In the genomic region with DNA sequence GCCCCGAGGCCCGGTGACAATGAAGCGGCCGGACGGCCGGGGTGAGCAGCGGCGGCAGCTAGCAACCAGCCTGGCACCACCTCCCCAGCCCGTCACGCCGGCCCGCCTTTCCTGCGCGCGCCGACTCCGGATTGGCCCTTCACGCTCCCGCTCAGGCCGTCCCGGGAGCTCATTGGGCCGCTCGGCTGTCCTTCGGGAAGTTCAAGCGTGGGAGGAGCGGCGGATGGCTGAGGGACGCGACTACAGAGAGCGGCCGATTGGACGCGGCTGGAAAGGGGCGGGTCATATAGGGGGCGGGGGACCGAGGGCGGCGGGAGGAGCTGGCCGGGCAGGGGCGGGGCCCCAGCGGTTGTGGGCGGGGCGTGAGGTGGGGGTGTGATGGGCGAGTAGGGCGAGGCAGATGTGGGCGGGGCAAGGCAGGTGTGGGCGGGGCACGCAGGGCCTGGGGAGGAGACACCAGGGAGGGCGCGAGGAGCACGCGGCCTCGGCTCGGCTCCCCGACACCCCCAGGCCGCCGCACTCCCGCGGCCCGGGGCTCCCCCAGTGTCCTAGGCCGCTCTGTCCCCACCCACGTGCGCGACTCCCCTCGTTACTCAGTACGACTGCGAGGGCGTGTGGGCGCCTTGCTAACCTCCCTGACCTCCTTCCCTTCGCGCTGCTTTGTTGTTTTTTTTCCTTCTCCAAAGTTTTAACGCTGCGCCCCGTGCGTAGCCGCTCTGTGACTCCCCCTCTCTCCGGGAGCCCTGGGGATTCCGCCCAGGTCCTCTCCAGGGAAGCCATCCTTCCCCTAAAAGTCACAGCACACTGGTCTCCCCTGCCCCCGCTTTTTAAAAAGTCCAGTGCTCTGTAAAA, we compare ENCODE assay signal across 8 cellular contexts. TPM values are rescaled to one million over a fixed set of nuclear protein-coding genes. Genes with fewer than 3 reads are reported as not detected.
DNase-seq lines count a peak whose midpoint lies in the region; ATAC-seq and TF ChIP-seq lines count a peak whose summit lies in the region.

Gene CEP131, minus strand, starts transcription at position 60 of the 852 bp plus-strand sequence. CDS start 2,909 bp downstream, outside the sequence.

- POLR2A ChIA-PET in PC-9 (lab: Charles Lee; ENCODE audit: unreplicated experiment): interaction anchor here (0.6 to 1.2 kb wide), 7 partner anchors 15 to 769 kb away, joined by 3 to 8 read pairs (median 5); partner anchors contain the start of genes BAHCC1 and CHMP6

- CTCF ChIA-PET in PC-9 (lab: Charles Lee): interaction anchor here (0.5 to 0.7 kb wide), 5 partner anchors 69 to 635 kb away, joined by 3 to 15 read pairs (median 3); no protein-coding TSS in a partner anchor

- H3K79me2 ChIP-seq in PC-9 (ENCODE audit: low read depth): no peaks in the 10 kb centered on the region

- H3K4me3 ChIP-seq in PC-9: peak within 1 kb of the TSS; percentile 81
- peak within 1 kb of the TSS; percentile 67 to 79 for H3K4me3 ChIP-seq in mucosa of rectum (ENCODE audit: low read length in 2 of 2)

- H3K4me2 ChIP-seq in PC-9: peak within 1 kb of the TSS; percentile 87

- 0 out of 2 replicates have a peak, but pooled peaks cover 9% of the 10 kb centered on the region for H3K4me1 ChIP-seq in PC-9 (replicated peaks; ENCODE audit: insufficient read depth)
- peaks cover 18 to 21% of the 10 kb centered on the region in 2 donors for H3K4me1 ChIP-seq in mucosa of rectum (ENCODE audit: control insufficient read depth in 2 of 2, insufficient read depth in 2 of 2, low read length in 2 of 2)

- H4K20me1 ChIP-seq in PC-9 (ENCODE audit: insufficient read depth): no peaks in the 10 kb centered on the region

- H3K9me2 ChIP-seq in PC-9 (ENCODE audit: insufficient read depth): no peaks in the 10 kb centered on the region

- TF ChIP-seq CTCF in PC-9 (conservative IDR thresholded peaks at IDR 0.05): no peak

- intact Hi-C loops in PC-9 (cut with micrococcal nuclease; ENCODE audit: unreplicated experiment): loop anchor here (5.0 kb wide), 2 partner anchors 221 to 236 kb away; no protein-coding TSS in a partner anchor

- no peaks in the 10 kb centered on the region; the same call in 1 of the 2 replicates for H3F3A ChIP-seq in PC-9 (ENCODE audit: insufficient read depth, low read depth)

- DNase-seq in DMS153 treated with DMSO at 0.1 percent for 48 hours (lab: John Stamatoyannopoulos, UW; ENCODE audit: unreplicated experiment) (peak; percentile 96), KBM-7 (peak; percentile 97), PC-9 (peak; percentile 87 to 100), erythroblast (lab: John Stamatoyannopoulos, UW) (peak; percentile 99)
- DNase-seq in activated T-cell treated with anti-CD3 and anti-CD28 coated beads, Interleukin-2, amount 50 U/mL, for 1 hour: peak; percentile 100
- DNase-seq in stimulated activated CD8-positive, alpha-beta memory T cell treated with anti-CD3 and anti-CD28 coated beads, Interleukin-4, amount 100 ng/mL, for 4 hours (ENCODE audit: low read depth in 2 of 2, low spot score in 1 of 2): peak; percentile 98 to 99

- no TSS peak for BruUV-seq in PC-9 (replicated peaks; lab: Mats Ljungman, UMichigan)

- peak within 1 kb of the TSS; percentile 52 to 82 for H3K9ac ChIP-seq in mucosa of rectum (ENCODE audit: low read depth in 1 of 2, low read length in 2 of 2)

- peak within 1 kb of the TSS; percentile 86 for H2AFZ ChIP-seq in PC-9

- no peaks in the 10 kb centered on the region for H3K27me3 ChIP-seq in PC-9 (ENCODE audit: insufficient read depth, low read depth)
- no peaks in the 10 kb centered on the region for H3K27me3 ChIP-seq in mucosa of rectum (ENCODE audit: control insufficient read depth in 2 of 2, insufficient read depth in 2 of 2, low read length in 2 of 2)

- H3K36me3 ChIP-seq in PC-9 (ENCODE audit: low read depth) (no peaks in the 10 kb centered on the region), mucosa of rectum (ENCODE audit: control insufficient read depth in 2 of 2, insufficient read depth in 2 of 2, low read length in 2 of 2) (no peaks in the 10 kb centered on the region)

- ATAC-seq in GM21723 (IDR thresholded peaks at IDR 0.05; ENCODE audit: unreplicated experiment): peak; percentile 89

- peak; percentile 21 for TF ChIP-seq POLR2A in erythroblast (IDR thresholded peaks at IDR 0.05; ENCODE audit: low read length)

- H3K9me3 ChIP-seq in PC-9 (ENCODE audit: insufficient read depth, low read depth) (no peaks in the 10 kb centered on the region), mucosa of rectum (ENCODE audit: control insufficient read depth in 2 of 2, low read length in 2 of 2) (no peaks in the 10 kb centered on the region)

- H3K27ac ChIP-seq in PC-9 (no peak within 1 kb of the TSS), mucosa of rectum (ENCODE audit: low read depth in 2 of 2, low read length in 2 of 2) (peak within 1 kb of the TSS in 1 of 2 donors; percentile 46)

- in situ Hi-C loops in KBM-7 (cut with MboI; ENCODE audit: low pct_unique_long_range_greater_than_20kb, low sequenced_read_pairs): no loop called here

RNA-seq across cellular contexts. Expression of gene CEP131, which starts in this region (rescaled TPM):
- 24.4 and 33.4 TPM in 2 replicates for total RNA-seq in PC-9 (2021)
